ENCODE assay signal across 9 cellular contexts in the genomic region with DNA sequence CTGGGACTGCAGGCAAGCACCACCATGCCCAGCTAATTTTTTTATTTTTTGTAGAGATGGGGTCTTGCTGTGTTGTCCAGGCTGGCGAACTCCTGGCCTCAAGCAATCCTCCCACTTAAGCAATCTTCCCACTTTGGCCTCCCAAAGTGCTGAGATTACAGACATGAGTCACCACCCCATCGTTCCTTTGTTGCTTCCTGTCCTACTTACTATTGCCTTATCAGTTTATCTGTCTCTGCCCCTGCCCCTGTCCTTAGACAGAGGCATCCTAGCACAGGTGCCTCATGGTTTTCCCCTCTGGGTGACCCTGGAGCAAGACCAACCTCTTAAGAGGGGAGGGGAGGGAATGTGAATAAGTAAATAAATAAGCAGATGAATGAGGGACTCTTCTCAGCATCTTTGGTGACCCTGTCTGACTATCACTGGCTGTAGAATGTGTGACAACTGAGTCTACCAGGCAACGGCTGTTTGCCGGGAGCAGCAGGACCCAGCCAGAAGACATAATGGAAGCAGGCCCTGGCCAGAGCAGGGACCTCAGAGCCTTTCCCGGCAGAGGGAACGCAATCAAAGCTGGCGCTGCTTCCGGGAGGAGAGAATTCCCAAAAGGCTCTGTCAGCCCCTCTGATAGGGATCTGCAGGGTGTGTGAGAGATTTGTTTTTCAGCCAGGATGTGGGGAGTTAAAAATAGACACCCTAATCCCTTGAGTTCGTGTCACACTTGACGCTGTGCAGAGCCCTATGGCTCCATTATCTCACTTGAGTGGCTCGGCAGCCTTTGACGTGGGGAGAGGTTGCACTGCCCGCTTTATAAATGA. TPM values are rescaled to one million over a fixed set of nuclear protein-coding genes. Genes with fewer than 3 reads are reported as not detected.
DNase-seq lines count a peak whose midpoint lies in the region; ATAC-seq and TF ChIP-seq lines count a peak whose summit lies in the region.
"Had no signal": no experiment of that assay in that cellular context is flagged by ENCODE, and none has a peak within 500 bp of the region (broad histone marks: within the 10 kb centered on the region; RNA-seq: fewer than 3 reads in every experiment).

No MANE protein-coding gene starts in this region.

- peak overlapping the region; percentile 7; the same call in 1 of the 2 replicates for H3K27ac Mint-ChIP-seq in WTC11

- POLR2A ChIA-PET in WTC11 (lab: Charles Lee): no interaction called here

- no peaks in the 10 kb centered on the region for H3K9me3 Mint-ChIP-seq in WTC11

- WGBS in thyroid gland, 2 donors: 55 to 75% methylated on average over 13 of the region's 13 CpGs

- TF ChIP-seq POLR2A in thyroid gland (IDR thresholded peaks at IDR 0.05): no peak

- peaks cover 44% of the 10 kb centered on the region for H3K4me1 Mint-ChIP-seq in WTC11

- H3K36me3 ChIP-seq in right atrium auricular region: no peaks in the 10 kb centered on the region
- no peaks in the 10 kb centered on the region for H3K36me3 ChIP-seq in thyroid gland

- H3K27me3 ChIP-seq in right atrium auricular region (no peaks in the 10 kb centered on the region), thyroid gland (no peaks in the 10 kb centered on the region)

- intact Hi-C loops in thyroid gland (cut with DNase I): no loop called here

- DNase-seq in DMS 273 (lab: John Stamatoyannopoulos, UW; ENCODE audit: unreplicated experiment) (peak; percentile 15), DMS 273 treated with DMSO at 0.1 percent for 48 hours (lab: John Stamatoyannopoulos, UW) (no peak), WTC11 (ENCODE audit: low spot score) (no peak), right atrium auricular region (ENCODE audit: low spot score) (peak; percentile 65), thyroid gland (no peak), germinal center (ENCODE audit: low spot score) (no peak), LoVo (ENCODE audit: low spot score) (no peak)

- H3K4me1 ChIP-seq in right atrium auricular region: peaks cover 0 to 92% of the 10 kb centered on the region in 2 donors
- peaks cover 14 to 41% of the 10 kb centered on the region in 2 donors for H3K4me1 ChIP-seq in thyroid gland

- H3K27me3 Mint-ChIP-seq in WTC11 (ENCODE audit: low read depth): no peaks in the 10 kb centered on the region

- H3K4me3 ChIP-seq in right atrium auricular region (peak overlapping the region in 1 of 2 donors; percentile 1), thyroid gland (replicated peaks in 1 of 3) (no peak overlapping the region)

- CTCF ChIA-PET in WTC11 (lab: Charles Lee): interaction anchor here (5.8 kb wide), 1 partner anchor 13 kb away, joined by 49 read pairs; no protein-coding TSS in a partner anchor

- no peak for ATAC-seq in WTC11
- no peak for ATAC-seq in GM19397 (IDR thresholded peaks at IDR 0.05; ENCODE audit: unreplicated experiment)

- H3K27ac ChIP-seq in right atrium auricular region: peak overlapping the region; percentile 75 to 86
- H3K27ac ChIP-seq in thyroid gland: peak overlapping the region in 2 of 3 donors; percentile 4 to 7
- H3K27ac ChIP-seq: 22Rv1 had no signal

- TF ChIP-seq CTCF in WTC11 (IDR thresholded peaks at IDR 0.05): no peak
- TF ChIP-seq CTCF in right atrium auricular region (IDR thresholded peaks at IDR 0.05): no peak
- no peak for TF ChIP-seq CTCF in thyroid gland (IDR thresholded peaks at IDR 0.05)

- no peak overlapping the region for H3K4me3 Mint-ChIP-seq in WTC11

- no peaks in the 10 kb centered on the region for H3K36me3 Mint-ChIP-seq in WTC11

- H3K9me3 ChIP-seq in right atrium auricular region (no peaks in the 10 kb centered on the region), thyroid gland (no peaks in the 10 kb centered on the region)

TF ChIP-seq in WTC11, 78 proteins besides CTCF, POLR2A, EP300 and RAD21:
- TF ChIP-seq, protein P1, sequence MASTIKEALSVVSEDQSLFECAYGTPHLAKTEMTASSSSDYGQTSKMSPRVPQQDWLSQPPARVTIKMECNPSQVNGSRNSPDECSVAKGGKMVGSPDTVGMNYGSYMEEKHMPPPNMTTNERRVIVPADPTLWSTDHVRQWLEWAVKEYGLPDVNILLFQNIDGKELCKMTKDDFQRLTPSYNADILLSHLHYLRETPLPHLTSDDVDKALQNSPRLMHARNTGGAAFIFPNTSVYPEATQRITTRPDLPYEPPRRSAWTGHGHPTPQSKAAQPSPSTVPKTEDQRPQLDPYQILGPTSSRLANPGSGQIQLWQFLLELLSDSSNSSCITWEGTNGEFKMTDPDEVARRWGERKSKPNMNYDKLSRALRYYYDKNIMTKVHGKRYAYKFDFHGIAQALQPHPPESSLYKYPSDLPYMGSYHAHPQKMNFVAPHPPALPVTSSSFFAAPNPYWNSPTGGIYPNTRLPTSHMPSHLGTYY (CRISPR knock-in tag; IDR thresholded peaks at IDR 0.05): no peak
- TF ChIP-seq SOX15 (CRISPR knock-in tag; IDR thresholded peaks at IDR 0.05): no peak
- no peak for TF ChIP-seq GTF2I (CRISPR knock-in tag; conservative IDR thresholded peaks at IDR 0.05)
- TF ChIP-seq ZNF121 (CRISPR knock-in tag; IDR thresholded peaks at IDR 0.05): peak; percentile 22; the same call in 1 of the 2 replicates

RNA-seq across cellular contexts. Expression of gene DAB2IP, which starts 43.8 kb away (rescaled TPM):
- total RNA-seq in WTC11 (2021): 35.0 to 52.6 TPM (median 35.7 TPM) in 3 replicates
- 10 to 100 TPM; 38.0 to 47.0 TPM for total RNA-seq in right atrium auricular region
- total RNA-seq in thyroid gland: 10 to 100 TPM; 26.0 to 48.5 (median 38.2) TPM

Comparison
In these comparisons a context has a peak if more than half of its experiments do, and no peak if none do; other contexts are left out.
1. DNase-seq: peak in DMS 273 (single experiment) and right atrium auricular region (single experiment); none in DMS 273 treated with DMSO at 0.1 percent for 48 hours (single experiment), WTC11 (single experiment), thyroid gland (0 of 2), germinal center (single experiment) and LoVo (single experiment).